Comparison of ENCODE assay signal across 19 cellular contexts in genomic region chr4:32525420-32525819, GRCh38.
DNase-seq lines count a peak whose midpoint lies in the region; ATAC-seq, FAIRE-seq and TF ChIP-seq lines count a peak whose summit lies in the region.
"Had no signal": no experiment of that assay in that cellular context is flagged by ENCODE, and none has a peak within 500 bp of the region (broad histone marks: within the 10 kb centered on the region; RNA-seq: fewer than 3 reads in every experiment).

No MANE protein-coding gene starts in this region.

- no peak overlapping the region for H3K4ac ChIP-seq in neuronal stem cell (ENCODE audit: low read length)

- no peak for TF ChIP-seq RAD21 in GM12878 (IDR thresholded peaks at IDR 0.05; ENCODE audit: insufficient read depth, low read depth, low read length)

- TF ChIP-seq POLR2A in GM12878 (IDR thresholded peaks at IDR 0.05; ENCODE audit: low read depth, low read length), result no peak

- intact Hi-C loops in GM12878 (cut with micrococcal nuclease; ENCODE audit: unreplicated experiment), result no loop called here

- no peak overlapping the region for H2BK12ac ChIP-seq in neuronal stem cell (ENCODE audit: low read length)

- no peak overlapping the region for H4K8ac ChIP-seq in neuronal stem cell (ENCODE audit: low read depth, low read length)

- no peaks in the 10 kb centered on the region for H3K79me2 ChIP-seq in OCI-LY3 (ENCODE audit: low read length)
- H3K79me2 ChIP-seq in GM12878 (ENCODE audit: control insufficient read depth, insufficient read depth, low read length), result no peaks in the 10 kb centered on the region

- TF ChIP-seq CTCF in OCI-LY3 (IDR thresholded peaks at IDR 0.05; ENCODE audit: low read depth, low read length), result no peak
- TF ChIP-seq CTCF in GM12878 (IDR thresholded peaks at IDR 0.05 in 2 of 3, conservative IDR thresholded peaks at IDR 0.05 in 1 of 3; ENCODE audit: control insufficient read depth in 2 of 3, extremely low read depth in 1 of 3, insufficient read depth in 1 of 3, low read depth in 3 of 3, low read length in 3 of 3), result no peak
- no peak for TF ChIP-seq CTCF in foreskin fibroblast (IDR thresholded peaks at IDR 0.05; ENCODE audit: low read depth, low read length)

- H3K4me2 ChIP-seq in OCI-LY3 (ENCODE audit: low read length), result peak overlapping the region; percentile 63
- no peak overlapping the region for H3K4me2 ChIP-seq in GM12878 (ENCODE audit: control insufficient read depth, insufficient read depth)
- H3K4me2 ChIP-seq in neuronal stem cell (ENCODE audit: insufficient read depth, low read length, poor library complexity, severe bottlenecking), result no peak overlapping the region

- POLR2A ChIA-PET in GM12878 (lab: Charles Lee), result interaction anchor here (1.2 kb wide), 1 partner anchor 61 kb away, joined by 3 read pairs; no protein-coding TSS in a partner anchor

- no peak for TF ChIP-seq EP300 in GM12878 (IDR thresholded peaks at IDR 0.05; ENCODE audit: borderline replicate concordance in 1 of 2, control insufficient read depth in 1 of 2, low read depth in 2 of 2, low read length in 2 of 2)

- H2AK5ac ChIP-seq in neuronal stem cell (ENCODE audit: low read depth, low read length), result no peak overlapping the region

- H3K4me3 ChIP-seq in OCI-LY3 (ENCODE audit: low read length), result peak overlapping the region; percentile 53
- no peak overlapping the region for H3K4me3 ChIP-seq in GM12878
- no peak overlapping the region for H3K4me3 ChIP-seq in neuronal stem cell (ENCODE audit: low read length in 2 of 2)
- H3K4me3 ChIP-seq in foreskin fibroblast (ENCODE audit: low read depth in 1 of 2, low read length in 2 of 2), result no peak overlapping the region
- H3K4me3 ChIP-seq: GM23248 had no signal

- peaks cover 6% of the 10 kb centered on the region for H3K9me3 Mint-ChIP-seq in natural killer cell treated with Interleukin-12 subunit alpha and Interleukin-12 subunit beta and Interleukin-15 and Interleukin-18, amount 100 ng/mL, for 72 hours

- H3K27ac ChIP-seq in OCI-LY3 (ENCODE audit: low read length) (peak overlapping the region; percentile 84), GM12878 (ENCODE audit: control insufficient read depth, insufficient read depth) (no peak overlapping the region), neuronal stem cell (replicated peaks; ENCODE audit: low read length) (no peak overlapping the region)
- H3K27ac ChIP-seq: GM23248 had no signal

- CTCF ChIA-PET in GM12878 (lab: Yijun Ruan, JAX), result interaction anchor here (0.8 kb wide), 1 partner anchor 44 kb away, joined by 3 read pairs; no protein-coding TSS in a partner anchor

- no peak overlapping the region for H3K14ac ChIP-seq in neuronal stem cell (ENCODE audit: low read length)

- H2AFZ ChIP-seq in OCI-LY3 (ENCODE audit: low read depth, low read length), result peak overlapping the region; percentile 41
- no peak overlapping the region for H2AFZ ChIP-seq in GM12878 (ENCODE audit: control insufficient read depth, low read depth, low read length)
- H2AFZ ChIP-seq in neuronal stem cell (ENCODE audit: low read length), result peak overlapping the region; percentile 45
- H2AFZ ChIP-seq: GM23248 had no signal

- H3K27me3 ChIP-seq in OCI-LY3 (ENCODE audit: low read depth, low read length) (no peaks in the 10 kb centered on the region), GM12878 (replicated peaks in 1 of 2; ENCODE audit: control insufficient read depth in 2 of 2, insufficient read depth in 2 of 2, low read length in 1 of 2) (no peaks in the 10 kb centered on the region), neuronal stem cell (ENCODE audit: control insufficient read depth in 3 of 3, insufficient read depth in 3 of 3, low read depth in 1 of 3, low read length in 3 of 3) (no peaks in the 10 kb centered on the region)

- no peak for FAIRE-seq in GM12878 (lab: Jason Lieb, UNC)
- FAIRE-seq: GM12892, H1 had no signal

- no peaks in the 10 kb centered on the region for H3K4me1 Mint-ChIP-seq in natural killer cell treated with Interleukin-12 subunit alpha and Interleukin-12 subunit beta and Interleukin-15 and Interleukin-18, amount 100 ng/mL, for 72 hours (ENCODE audit: low read depth in 2 of 2)
- H3K4me1 Mint-ChIP-seq: CD4-positive, alpha-beta memory T cell had no signal

- no peak overlapping the region for H4K91ac ChIP-seq in neuronal stem cell (ENCODE audit: low read depth, low read length, poor library complexity)

- no peak overlapping the region for H2BK15ac ChIP-seq in neuronal stem cell (ENCODE audit: low read length)

- peak; percentile 70 for ATAC-seq in GM12878
- no peak for ATAC-seq in natural killer cell treated with Interleukin-12 subunit alpha and Interleukin-12 subunit beta and Interleukin-15 and Interleukin-18, amount 100 ng/mL, for 72 hours
- ATAC-seq in HG03571 (IDR thresholded peaks at IDR 0.05; ENCODE audit: unreplicated experiment), result no peak

- no peaks in the 10 kb centered on the region for H3K79me1 ChIP-seq in neuronal stem cell (ENCODE audit: low read depth, low read length)

- H3K23ac ChIP-seq in neuronal stem cell (ENCODE audit: low read depth, low read length, poor library complexity), result no peak overlapping the region

- H3K4me1 ChIP-seq in OCI-LY3 (ENCODE audit: low read length) (peaks cover 23% of the 10 kb centered on the region), GM12878 (ENCODE audit: control insufficient read depth, insufficient read depth, low read length) (no peaks in the 10 kb centered on the region), neuronal stem cell (ENCODE audit: control insufficient read depth in 2 of 2, insufficient read depth in 1 of 2, low read depth in 1 of 2, low read length in 2 of 2) (no peaks in the 10 kb centered on the region)

- no peak overlapping the region for H3K27ac Mint-ChIP-seq in natural killer cell treated with Interleukin-12 subunit alpha and Interleukin-12 subunit beta and Interleukin-15 and Interleukin-18, amount 100 ng/mL, for 72 hours
- H3K27ac Mint-ChIP-seq: CD4-positive, alpha-beta memory T cell; HFFc6 had no signal

- H3K18ac ChIP-seq in neuronal stem cell (ENCODE audit: low read length), result no peak overlapping the region

- DNase-seq in GM12878 (ENCODE audit: low read depth, low spot score) (no peak), neuronal stem cell (ENCODE audit: low spot score) (no peak), foreskin fibroblast (no peak)
- no peak for DNase-seq in natural killer cell treated with Interleukin-12 subunit alpha and Interleukin-12 subunit beta and Interleukin-15 and Interleukin-18, amount 100 ng/mL, for 72 hours (ENCODE audit: low spot score)
- DNase-seq: C1 segment of cervical spinal cord; Calu3; CD4-positive, alpha-beta memory T cell; COR-L47; DMS53; DMS79 treated with DMSO at 0.1 percent for 48 hours; GF-D8; GM23248; H7; HCEC 1CT; HFFc6 had no signal

- no peak overlapping the region for H3K4me3 Mint-ChIP-seq in natural killer cell treated with Interleukin-12 subunit alpha and Interleukin-12 subunit beta and Interleukin-15 and Interleukin-18, amount 100 ng/mL, for 72 hours
- H3K4me3 Mint-ChIP-seq: CD4-positive, alpha-beta memory T cell; HFFc6 had no signal

- H3K27me3 Mint-ChIP-seq in natural killer cell treated with Interleukin-12 subunit alpha and Interleukin-12 subunit beta and Interleukin-15 and Interleukin-18, amount 100 ng/mL, for 72 hours, result no peaks in the 10 kb centered on the region
- H3K27me3 Mint-ChIP-seq: CD4-positive, alpha-beta memory T cell had no signal

- BruUV-seq in GM12878 (replicated peaks; lab: Mats Ljungman, UMichigan), result no TSS peak

- no peak overlapping the region for H2BK120ac ChIP-seq in neuronal stem cell (ENCODE audit: low read depth, low read length)

- H3K9me3 ChIP-seq in OCI-LY3 (ENCODE audit: insufficient read depth, low read length) (no peaks in the 10 kb centered on the region), GM12878 (replicated peaks; ENCODE audit: control insufficient read depth, insufficient read depth, low read length) (no peaks in the 10 kb centered on the region; the same call in 2 of the 3 replicates), neuronal stem cell (replicated peaks in 1 of 2; ENCODE audit: control insufficient read depth in 2 of 2, insufficient read depth in 1 of 2, low read depth in 1 of 2, low read length in 2 of 2) (no peaks in the 10 kb centered on the region)

- H3K9ac ChIP-seq in OCI-LY3 (ENCODE audit: low read length) (peak overlapping the region; percentile 46), GM12878 (ENCODE audit: control insufficient read depth, insufficient read depth, low read length) (no peak overlapping the region), neuronal stem cell (ENCODE audit: low read depth, low read length, poor library complexity) (no peak overlapping the region)
- H3K9ac ChIP-seq: GM23248 had no signal

- H3K36me3 ChIP-seq in OCI-LY3 (replicated peaks; ENCODE audit: low read depth, low read length) (no peaks in the 10 kb centered on the region), GM12878 (ENCODE audit: control insufficient read depth in 2 of 2, insufficient read depth in 2 of 2, low read length in 1 of 2) (no peaks in the 10 kb centered on the region), neuronal stem cell (replicated peaks in 1 of 2; ENCODE audit: control insufficient read depth in 2 of 2, insufficient read depth in 2 of 2, low read length in 2 of 2) (no peaks in the 10 kb centered on the region)

- H4K20me1 ChIP-seq in OCI-LY3 (ENCODE audit: insufficient read depth, low read length), result no peaks in the 10 kb centered on the region
- no peaks in the 10 kb centered on the region for H4K20me1 ChIP-seq in GM12878 (ENCODE audit: control insufficient read depth, insufficient read depth)

- H2BK5ac ChIP-seq in neuronal stem cell (ENCODE audit: low read length), result no peak overlapping the region

- SMC1A ChIA-PET in GM12878 (lab: Charles Lee; ENCODE audit: uncharacterized antibody, unreplicated experiment), result interaction anchor here (1.3 to 1.6 kb wide), 2 partner anchors 9 to 12 kb away, joined by 3 to 4 read pairs; no protein-coding TSS in a partner anchor

- in situ Hi-C loops in GM12878 (cut with MboI), result no loop called here

- RAD21 ChIA-PET in GM12878 (lab: Charles Lee; ENCODE audit: unreplicated experiment), result interaction anchor here (1.0 to 1.3 kb wide), 2 partner anchors 44 to 60 kb away, joined by 3 read pairs; no protein-coding TSS in a partner anchor

- peaks cover 5% of the 10 kb centered on the region for H3K36me3 Mint-ChIP-seq in natural killer cell treated with Interleukin-12 subunit alpha and Interleukin-12 subunit beta and Interleukin-15 and Interleukin-18, amount 100 ng/mL, for 72 hours
- H3K36me3 Mint-ChIP-seq: CD4-positive, alpha-beta memory T cell had no signal
